25 cellular contexts compared by ENCODE assay signal in genomic region chr19:28609944-28610343, GRCh38.
"Had no signal": no experiment of that assay in that cellular context is flagged by ENCODE, and none has a peak within 500 bp of the region (broad histone marks: within the 10 kb centered on the region; RNA-seq: fewer than 3 reads in every experiment).

No MANE protein-coding gene starts in this region.

- H3K36me3 Mint-ChIP-seq: mesothelial cell of epicardium had no signal

- DNase-seq: colonic mucosa; cortex of kidney; effector CD8-positive, alpha-beta T cell; effector memory CD8-positive, alpha-beta T cell; endodermal cell; esophagus squamous epithelium; foreskin fibroblast; foreskin melanocyte; gastrocnemius medialis; glutamatergic neuron; heart right ventricle; hippocampal formation; left cardiac atrium; left lung; left ventricle myocardium superior; lower lobe of right lung; mesenchymal stem cell; mucosa of descending colon; naive B cell had no signal

- H3K27me3 Mint-ChIP-seq: dendritic cell treated with granulocyte-macrophage colony-stimulating factor and Interleukin-4, amounts not matched to agents 40 ng/mL and 50 ng/mL, for 4 days; effector memory CD8-positive, alpha-beta T cell; naive B cell had no signal

- H3K36me3 ChIP-seq: colonic mucosa, esophagus squamous epithelium, gastrocnemius medialis, heart right ventricle, left lung, lower lobe of right lung had no signal

- H3K27me3 ChIP-seq: colonic mucosa, esophagus squamous epithelium, gastrocnemius medialis, heart right ventricle, left lung had no signal

- H3K4me1 ChIP-seq: colonic mucosa, esophagus squamous epithelium, gastrocnemius medialis, heart right ventricle, left lung, lower lobe of right lung had no signal

- H3K4me3 ChIP-seq: colonic mucosa, esophagus squamous epithelium, gastrocnemius medialis, heart right ventricle, left lung, lower lobe of right lung, mucosa of descending colon had no signal

- H3K27ac ChIP-seq: colonic mucosa, esophagus squamous epithelium, gastrocnemius medialis, heart right ventricle, left lung, lower lobe of right lung had no signal

- H3K27ac Mint-ChIP-seq: dendritic cell treated with granulocyte-macrophage colony-stimulating factor and Interleukin-4, amounts not matched to agents 40 ng/mL and 50 ng/mL, for 4 days; effector memory CD8-positive, alpha-beta T cell; endodermal cell; mesothelial cell of epicardium; naive B cell had no signal

- H3K9me3 ChIP-seq: colonic mucosa, gastrocnemius medialis had no signal

- H3K4me3 Mint-ChIP-seq: dendritic cell treated with granulocyte-macrophage colony-stimulating factor and Interleukin-4, amounts not matched to agents 40 ng/mL and 50 ng/mL, for 4 days; effector memory CD8-positive, alpha-beta T cell; endodermal cell; mesothelial cell of epicardium; naive B cell had no signal

- ATAC-seq: effector memory CD8-positive, alpha-beta T cell; gastrocnemius medialis; heart right ventricle; left cardiac atrium; left lung; left ventricle myocardium superior; lower lobe of right lung; mucosa of descending colon had no signal

- FAIRE-seq: endometrium, endothelial cell of umbilical vein, islet of Langerhans, keratinocyte had no signal

- H3K4me1 Mint-ChIP-seq: endodermal cell, mesothelial cell of epicardium, naive B cell had no signal
